8 cellular contexts compared by ENCODE assay signal in the genomic region with DNA sequence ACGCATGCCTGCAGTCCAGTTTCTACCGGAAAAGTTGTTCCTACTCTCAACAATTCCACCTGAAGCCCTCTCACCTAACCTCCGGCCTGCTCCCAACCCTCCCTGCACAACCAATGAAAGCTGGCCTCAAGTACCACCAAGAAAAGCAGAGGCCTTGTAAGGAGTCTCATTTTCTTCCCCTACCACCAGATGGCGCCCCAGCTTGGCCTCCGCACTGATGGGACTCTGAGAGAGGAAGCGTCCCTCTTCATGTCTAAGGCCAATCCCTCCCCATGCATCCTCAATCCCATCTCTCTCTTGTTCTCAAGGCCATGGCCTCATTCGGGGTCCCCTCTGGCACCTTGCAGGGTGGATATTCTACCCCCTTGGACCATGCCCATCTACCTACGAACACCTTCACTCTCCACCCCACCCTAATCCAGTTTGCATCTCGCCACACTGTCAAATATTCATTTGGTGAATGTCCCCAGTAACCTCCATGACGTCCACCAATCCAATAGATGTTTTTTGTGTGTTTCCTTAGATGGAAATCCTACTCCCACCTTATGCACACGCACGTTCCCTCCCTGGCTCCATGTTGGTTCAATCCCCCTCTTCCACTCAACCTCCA.
DNase-seq lines count a peak whose midpoint lies in the region; ATAC-seq and TF ChIP-seq lines count a peak whose summit lies in the region.

No MANE protein-coding gene starts in this region.

- no peaks in the 10 kb centered on the region for H3K27me3 ChIP-seq in H7 (ENCODE audit: control insufficient read depth, insufficient read depth, low read length)
- H3K27me3 ChIP-seq in RWPE2 (ENCODE audit: insufficient read depth, poor library complexity, severe bottlenecking) = no peaks in the 10 kb centered on the region
- H3K27me3 ChIP-seq in left ventricle myocardium inferior (ENCODE audit: low read depth) = peaks cover 40% of the 10 kb centered on the region

- ATAC-seq in RWPE2 (ENCODE audit: low read depth) (no peak), HG02798 (IDR thresholded peaks at IDR 0.05; ENCODE audit: poor library complexity, unreplicated experiment) (no peak), GM21723 (IDR thresholded peaks at IDR 0.05; ENCODE audit: unreplicated experiment) (no peak)

- H3K27ac ChIP-seq in RWPE2 (ENCODE audit: poor library complexity, severe bottlenecking) (no peak overlapping the region), left ventricle myocardium inferior (replicated peaks) (no peak overlapping the region)

- intact Hi-C loops in left ventricle myocardium inferior (cut with micrococcal nuclease) = no loop called here

- DNase-seq in AG09309 (ENCODE audit: low read depth) = no peak
- DNase-seq in H7 = peak; percentile 84
- DNase-seq in RWPE2 (ENCODE audit: low spot score) = no peak
- peak; percentile 85 for DNase-seq in activated effector memory CD4-positive, alpha-beta T cell treated with anti-CD3 and anti-CD28 coated beads, Interleukin-2, amount 50 U/mL, for 16 hours
- peak; percentile 43 for DNase-seq in left ventricle myocardium inferior
- DNase-seq in stimulated activated CD4-positive, alpha-beta T cell treated with anti-CD3 and anti-CD28 coated beads, Interleukin-12 subunit alpha, Interleukin-12 subunit beta, amount 100 ng/mL, for 4 hours = peak; percentile 53

- H3K9me3 ChIP-seq in RWPE2 (ENCODE audit: severe bottlenecking) (no peaks in the 10 kb centered on the region), left ventricle myocardium inferior (replicated peaks) (no peaks in the 10 kb centered on the region)

- H3K4me3 ChIP-seq in AG09309 (ENCODE audit: control insufficient read depth, low read depth, low read length) (no peak overlapping the region), H7 (ENCODE audit: insufficient read depth, low read depth, low read length) (no peak overlapping the region), RWPE2 (ENCODE audit: severe bottlenecking) (no peak overlapping the region), left ventricle myocardium inferior (no peak overlapping the region)

- H3K4me1 ChIP-seq in RWPE2 (ENCODE audit: insufficient read depth, poor library complexity, severe bottlenecking) (no peaks in the 10 kb centered on the region), left ventricle myocardium inferior (no peaks in the 10 kb centered on the region)

- TF ChIP-seq CTCF in AG09309 (IDR thresholded peaks at IDR 0.05; ENCODE audit: control insufficient read depth, insufficient read depth, low read depth, low read length, missing control alignments) (peak; percentile 69), RWPE2 (IDR thresholded peaks at IDR 0.05; ENCODE audit: poor library complexity, severe bottlenecking) (peak; percentile 46), left ventricle myocardium inferior (IDR thresholded peaks at IDR 0.05; ENCODE audit: borderline replicate concordance) (peak; percentile 64)

- no peaks in the 10 kb centered on the region for H3K36me3 ChIP-seq in H7 (replicated peaks; ENCODE audit: control insufficient read depth, insufficient read depth, low read length)
- H3K36me3 ChIP-seq in RWPE2 (ENCODE audit: low read depth) = no peaks in the 10 kb centered on the region
- no peaks in the 10 kb centered on the region for H3K36me3 ChIP-seq in left ventricle myocardium inferior

Comparison
In these comparisons a context has a peak if more than half of its experiments do, and no peak if none do; other contexts are left out.
1. DNase-seq: peak in H7 (single experiment), activated effector memory CD4-positive, alpha-beta T cell treated with anti-CD3 and anti-CD28 coated beads, Interleukin-2, amount 50 U/mL, for 16 hours (single experiment), left ventricle myocardium inferior (single experiment) and stimulated activated CD4-positive, alpha-beta T cell treated with anti-CD3 and anti-CD28 coated beads, Interleukin-12 subunit alpha, Interleukin-12 subunit beta, amount 100 ng/mL, for 4 hours (single experiment); none in AG09309 (single experiment) and RWPE2 (single experiment).
2. Peak in every context shown above with its lines, with median percentiles within 50 percentile points of each other: CTCF ChIP-seq.